9 cellular contexts compared by ENCODE assay signal in genomic region chr13:102394158-102395053, GRCh38.
A peak's percentile ranks its signal among the peaks of the same experiment; 100 is the strongest.
DNase-seq lines count a peak whose midpoint lies in the region; ATAC-seq and TF ChIP-seq lines count a peak whose summit lies in the region.
"Had no signal": no experiment of that assay in that cellular context is flagged by ENCODE, and none has a peak within 500 bp of the region (broad histone marks: within the 10 kb centered on the region; RNA-seq: fewer than 3 reads in every experiment).

No MANE protein-coding gene starts in this region.

- peak; percentile 96 for ATAC-seq in HG03196 (IDR thresholded peaks at IDR 0.05; ENCODE audit: unreplicated experiment)

- peak; percentile 20 for TF ChIP-seq CTCF in epithelial cell of esophagus (IDR thresholded peaks at IDR 0.05; ENCODE audit: insufficient read depth, low read depth, low read length, missing control alignments)

- in situ Hi-C loops in ACHN (cut with HindIII; ENCODE audit: low pct_ligation_motif_present, low pct_unique_long_range_greater_than_20kb, low sequenced_read_pairs) (no loop called here), GM18951 (cut with MboI; ENCODE audit: low sequenced_read_pairs, unreplicated experiment) (no loop called here)

- DNase-seq in ACHN (peak; percentile 85), NCI-H526 (lab: John Stamatoyannopoulos, UW) (peak; percentile 53 to 84), epithelial cell of esophagus (ENCODE audit: low read depth) (peak; percentile 72), midbrain (lab: John Stamatoyannopoulos, UW) (peak; percentile 94)
- peak; percentile 99 for DNase-seq in activated CD8-positive, alpha-beta memory T cell treated with anti-CD3 and anti-CD28 coated beads, Interleukin-2, amount 50 U/mL, for 48 hours
- peak; percentile 84 to 91 for DNase-seq in stimulated activated CD8-positive, alpha-beta memory T cell treated with anti-CD3 and anti-CD28 coated beads, Interleukin-15, amount 100 ng/mL, for 4 hours (ENCODE audit: low read depth in 2 of 2)
- DNase-seq: DND-41 had no signal

- TF ChIP-seq POLR2A in GM18951 (IDR thresholded peaks at IDR 0.05; ENCODE audit: extremely low read depth, insufficient read depth, insufficient read length) = peak; percentile 57

- H3K4me3 ChIP-seq in epithelial cell of esophagus (ENCODE audit: low read length) = peak overlapping the region; percentile 65

Comparison
In these comparisons a context has a peak if more than half of its experiments do, and no peak if none do; other contexts are left out.
1. Peak in every context shown above with its lines: DNase-seq, ATAC-seq and H3K4me3 ChIP-seq.